Comparison of ENCODE assay signal across 15 cellular contexts in the genomic region with DNA sequence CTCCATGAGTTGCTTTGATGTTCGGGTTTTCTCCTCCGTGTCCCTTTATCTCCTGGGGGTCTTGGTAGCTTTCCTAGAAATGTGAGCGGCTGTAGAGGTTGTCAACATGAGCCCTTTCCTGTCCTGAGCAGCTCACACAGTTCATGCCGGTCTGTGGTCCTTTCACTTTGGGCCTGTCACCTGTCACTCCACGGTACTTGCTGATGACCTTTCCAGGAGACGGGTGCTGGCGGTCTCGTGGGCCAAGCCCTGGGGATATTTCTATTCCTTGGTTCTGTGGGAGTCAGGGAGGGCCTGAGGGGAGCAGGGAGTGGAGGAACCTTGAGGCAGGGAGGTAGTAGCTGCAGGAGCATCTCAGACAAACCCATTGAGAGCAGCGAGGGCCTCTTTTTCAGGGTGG. TPM values are rescaled to one million over a fixed set of nuclear protein-coding genes. Genes with fewer than 3 reads are reported as not detected.
A peak's percentile ranks its signal among the peaks of the same experiment; 100 is the strongest.
DNase-seq lines count a peak whose midpoint lies in the region; ATAC-seq and TF ChIP-seq lines count a peak whose summit lies in the region.
"Had no signal": no experiment of that assay in that cellular context is flagged by ENCODE, and none has a peak within 500 bp of the region (broad histone marks: within the 10 kb centered on the region; RNA-seq: fewer than 3 reads in every experiment).

No MANE protein-coding gene starts in this region.

- no peak overlapping the region for H3K4me2 ChIP-seq in neuronal stem cell (ENCODE audit: insufficient read depth, low read length, poor library complexity, severe bottlenecking)

- H3K27ac ChIP-seq in neuronal stem cell (replicated peaks; ENCODE audit: low read length): no peak overlapping the region
- no peak overlapping the region for H3K27ac ChIP-seq in CD4-positive, alpha-beta memory T cell (ENCODE audit: low read depth, low read length)

- no peak overlapping the region for H4K91ac ChIP-seq in neuronal stem cell (ENCODE audit: low read depth, low read length, poor library complexity)

- peaks cover 0 to 2% of the 10 kb centered on the region in 2 donors for H3K9me3 ChIP-seq in neuronal stem cell (replicated peaks in 1 of 2; ENCODE audit: control insufficient read depth in 2 of 2, insufficient read depth in 1 of 2, low read depth in 1 of 2, low read length in 2 of 2)
- no peaks in the 10 kb centered on the region for H3K9me3 ChIP-seq in CD4-positive, alpha-beta memory T cell (ENCODE audit: control insufficient read depth in 1 of 2, low read length in 2 of 2)
- H3K9me3 ChIP-seq: BE2C, HAP-1 had no signal

- no peak overlapping the region for H4K8ac ChIP-seq in neuronal stem cell (ENCODE audit: low read depth, low read length)

- WGBS in neuronal stem cell (ENCODE audit: extremely low coverage in 2 of 2, insufficient read length in 2 of 2, insufficient replicate concordance in 1 of 2), 2 donors: no CpG with 5 or more reads among the region's 9 CpGs
- WGBS in lower leg skin, 2 donors: 76 to 84% methylated on average over 9 of the region's 9 CpGs

- TF ChIP-seq CTCF in lower leg skin (IDR thresholded peaks at IDR 0.05): no peak

- CTCF ChIA-PET in CD4-positive, alpha-beta memory T cell (lab: Charles Lee; ENCODE audit: partially characterized antibody): no interaction called here

- H3K23ac ChIP-seq in neuronal stem cell (ENCODE audit: low read depth, low read length, poor library complexity): no peak overlapping the region

- no peak overlapping the region for H2BK120ac ChIP-seq in neuronal stem cell (ENCODE audit: low read depth, low read length)

- no peaks in the 10 kb centered on the region for H3K36me3 Mint-ChIP-seq in central memory CD8-positive, alpha-beta T cell (ENCODE audit: insufficient read depth)
- H3K36me3 Mint-ChIP-seq in CD4-positive, alpha-beta memory T cell: no peaks in the 10 kb centered on the region
- H3K36me3 Mint-ChIP-seq: IgD-negative memory B cell had no signal

- H2BK5ac ChIP-seq in neuronal stem cell (ENCODE audit: low read length): no peak overlapping the region

- H3K4me1 Mint-ChIP-seq in central memory CD8-positive, alpha-beta T cell: no peaks in the 10 kb centered on the region
- H3K4me1 Mint-ChIP-seq in CD4-positive, alpha-beta memory T cell: no peaks in the 10 kb centered on the region
- H3K4me1 Mint-ChIP-seq: IgD-negative memory B cell had no signal

- H3K18ac ChIP-seq in neuronal stem cell (ENCODE audit: low read length): peak overlapping the region; percentile 67

- H3K14ac ChIP-seq in neuronal stem cell (ENCODE audit: low read length): no peak overlapping the region

- no peak overlapping the region for H3K9ac ChIP-seq in neuronal stem cell (ENCODE audit: low read depth, low read length, poor library complexity)

- H3K27me3 Mint-ChIP-seq in central memory CD8-positive, alpha-beta T cell: peaks cover 12% of the 10 kb centered on the region
- H3K27me3 Mint-ChIP-seq in CD4-positive, alpha-beta memory T cell: peaks cover 0 to 9% of the 10 kb centered on the region in 2 donors
- H3K27me3 Mint-ChIP-seq: CD4-positive, alpha-beta T cell had no signal

- no peak for TF ChIP-seq POLR2A in lower leg skin (IDR thresholded peaks at IDR 0.05)

- H3K79me1 ChIP-seq in neuronal stem cell (ENCODE audit: low read depth, low read length): peaks cover 3% of the 10 kb centered on the region

- H3K4me3 Mint-ChIP-seq in central memory CD8-positive, alpha-beta T cell: no peak overlapping the region
- H3K4me3 Mint-ChIP-seq in CD4-positive, alpha-beta memory T cell: no peak overlapping the region
- H3K4me3 Mint-ChIP-seq: CD4-positive, alpha-beta T cell; IgD-negative memory B cell had no signal

- no peak overlapping the region for H2AK5ac ChIP-seq in neuronal stem cell (ENCODE audit: low read depth, low read length)

- peak overlapping the region; percentile 25 for H3K27ac Mint-ChIP-seq in central memory CD8-positive, alpha-beta T cell (ENCODE audit: low read depth)
- no peak overlapping the region for H3K27ac Mint-ChIP-seq in CD4-positive, alpha-beta memory T cell
- H3K27ac Mint-ChIP-seq: CD4-positive, alpha-beta T cell; IgD-negative memory B cell had no signal

- H2AFZ ChIP-seq in neuronal stem cell (ENCODE audit: low read length): no peak overlapping the region

- H3K27me3 ChIP-seq in neuronal stem cell (ENCODE audit: control insufficient read depth in 3 of 3, insufficient read depth in 3 of 3, low read depth in 1 of 3, low read length in 3 of 3): peaks cover 0 to 2% (median 1%) of the 10 kb centered on the region in 3 experiments
- H3K27me3 ChIP-seq in CD4-positive, alpha-beta memory T cell (ENCODE audit: insufficient read depth, low read length): no peaks in the 10 kb centered on the region
- H3K27me3 ChIP-seq: BE2C had no signal

- no peaks in the 10 kb centered on the region for H3K9me3 Mint-ChIP-seq in central memory CD8-positive, alpha-beta T cell
- H3K9me3 Mint-ChIP-seq in CD4-positive, alpha-beta memory T cell: peaks cover 0 to 3% (median 0%) of the 10 kb centered on the region in 8 donors
- H3K9me3 Mint-ChIP-seq: CD4-positive, alpha-beta T cell had no signal

- ATAC-seq in left ventricle myocardium superior (peak; percentile 79), Right ventricle myocardium inferior (no peak)
- no peak for ATAC-seq in central memory CD8-positive, alpha-beta T cell (replicated peaks; ENCODE audit: extremely low read depth, poor library complexity, severe bottlenecking)
- ATAC-seq: HepG2 had no signal

- H3K4ac ChIP-seq in neuronal stem cell (ENCODE audit: low read length): no peak overlapping the region

- no peak for DNase-seq in left ventricle myocardium superior
- no peak for DNase-seq in Right ventricle myocardium inferior (ENCODE audit: missing footprints)
- no peak for DNase-seq in central memory CD8-positive, alpha-beta T cell (ENCODE audit: low spot score in 2 of 2)
- DNase-seq in neuronal stem cell (ENCODE audit: low spot score): no peak
- no peak for DNase-seq in CD4-positive, alpha-beta memory T cell
- DNase-seq in lower leg skin (ENCODE audit: low spot score in 2 of 2): no peak
- DNase-seq: BE2C; CD4-positive, alpha-beta T cell; DMS79 treated with DMSO at 0.1 percent for 48 hours; GF-D8 had no signal

- H2BK15ac ChIP-seq in neuronal stem cell (ENCODE audit: low read length): peak overlapping the region; percentile 93

- H3K4me3 ChIP-seq in neuronal stem cell (ENCODE audit: low read length in 2 of 2): no peak overlapping the region
- H3K4me3 ChIP-seq in CD4-positive, alpha-beta memory T cell (ENCODE audit: low read length in 2 of 2): no peak overlapping the region
- H3K4me3 ChIP-seq in lower leg skin (ENCODE audit: low read depth, poor library complexity, severe bottlenecking): no peak overlapping the region
- H3K4me3 ChIP-seq: HAP-1 had no signal

- no peak overlapping the region for H2BK12ac ChIP-seq in neuronal stem cell (ENCODE audit: low read length)

- no peaks in the 10 kb centered on the region for H3K36me3 ChIP-seq in neuronal stem cell (replicated peaks in 1 of 2; ENCODE audit: control insufficient read depth in 2 of 2, insufficient read depth in 2 of 2, low read length in 2 of 2)
- no peaks in the 10 kb centered on the region for H3K36me3 ChIP-seq in CD4-positive, alpha-beta memory T cell (ENCODE audit: insufficient read depth, low read length)
- H3K36me3 ChIP-seq: BE2C, HAP-1 had no signal

- POLR2A ChIA-PET in CD4-positive, alpha-beta memory T cell (lab: Charles Lee; ENCODE audit: partially characterized antibody): no interaction called here

- peaks cover 0 to 3% of the 10 kb centered on the region in 2 donors for H3K4me1 ChIP-seq in neuronal stem cell (ENCODE audit: control insufficient read depth in 2 of 2, insufficient read depth in 1 of 2, low read depth in 1 of 2, low read length in 2 of 2)
- no peaks in the 10 kb centered on the region for H3K4me1 ChIP-seq in CD4-positive, alpha-beta memory T cell (ENCODE audit: insufficient read depth, low read length)
- H3K4me1 ChIP-seq: BE2C, HAP-1 had no signal

- intact Hi-C loops in left ventricle myocardium superior (cut with micrococcal nuclease) (no loop called here), Right ventricle myocardium inferior (cut with DNase I) (no loop called here), lower leg skin (cut with DNase I; ENCODE audit: low total_unique reads) (no loop called here)
- intact Hi-C loops in CD4-positive, alpha-beta memory T cell (cut with micrococcal nuclease): no loop called here

RNA-seq across cellular contexts. Expression of gene FGF4, which starts 20.9 kb away (rescaled TPM):
- total RNA-seq in left ventricle myocardium superior (not detected), Right ventricle myocardium inferior (not detected), lower leg skin (not detected)
- polyA plus RNA-seq in neuronal stem cell (2013, experiment 1 of 2): 0.06 TPM
- polyA plus RNA-seq in neuronal stem cell (2013, experiment 2 of 2): 0.06 TPM
- not detected for total RNA-seq in CD4-positive, alpha-beta memory T cell
- polyA plus RNA-seq in CD4-positive, alpha-beta memory T cell: not detected
- total RNA-seq: A172; CD4-positive, alpha-beta T cell; HepG2 had no signal
- polyA plus RNA-seq: HepG2, IgD-negative memory B cell had no signal

RNA-seq across cellular contexts. Expression of gene FGF3, which starts 23.2 kb away (rescaled TPM):
- total RNA-seq in left ventricle myocardium superior (not detected), Right ventricle myocardium inferior (not detected), lower leg skin (not detected)
- 0.13 TPM for polyA plus RNA-seq in neuronal stem cell (2013, experiment 1 of 2)
- polyA plus RNA-seq in neuronal stem cell (2013, experiment 2 of 2): 0.26 TPM
- total RNA-seq in CD4-positive, alpha-beta memory T cell: not detected
- not detected for polyA plus RNA-seq in CD4-positive, alpha-beta memory T cell
- total RNA-seq: A172; CD4-positive, alpha-beta T cell; H4; HepG2 had no signal
- polyA plus RNA-seq: HepG2, IgD-negative memory B cell had no signal
